8 cellular contexts compared by ENCODE assay signal in the genomic region with DNA sequence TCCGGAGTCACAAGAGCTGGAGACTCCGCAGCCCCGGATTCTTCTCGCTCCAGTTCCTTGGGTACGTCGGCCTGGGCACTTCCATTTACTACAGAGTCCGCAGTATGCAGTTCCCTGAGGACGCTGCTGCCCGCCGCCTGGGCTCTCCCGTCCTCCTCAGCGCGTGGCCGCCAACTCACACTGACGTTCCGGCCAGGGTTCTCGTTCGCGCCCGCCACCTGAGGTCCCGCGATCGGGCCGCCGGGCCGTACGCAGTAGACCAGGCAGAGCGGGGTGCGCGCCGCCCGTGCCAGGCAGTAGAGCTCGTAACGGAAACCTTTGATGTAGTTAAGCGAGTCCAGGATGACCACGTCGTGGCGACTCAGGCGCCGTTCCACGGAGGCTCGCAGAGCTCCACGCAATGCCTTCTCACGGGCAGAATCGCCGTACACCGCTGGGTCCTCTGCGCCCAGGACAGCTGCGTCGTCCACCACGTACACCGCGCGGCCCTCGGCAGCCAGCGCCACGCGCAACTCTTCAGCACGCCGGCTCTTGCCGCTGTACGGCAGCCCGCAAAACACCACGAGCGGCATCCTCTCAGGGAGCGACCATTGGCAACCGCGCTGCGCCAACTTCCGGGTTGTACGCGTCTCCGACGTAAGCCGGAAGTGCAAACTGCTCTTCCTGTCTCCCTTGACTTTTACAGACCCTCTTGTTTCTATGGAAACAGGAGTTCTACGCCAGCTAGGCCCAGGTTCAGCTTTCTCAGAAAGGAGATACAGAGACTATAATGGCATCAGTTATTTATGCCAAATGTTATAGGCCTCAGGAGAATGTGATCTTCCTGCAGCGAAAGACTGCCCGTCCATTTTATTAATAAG. TPM values are rescaled to one million over a fixed set of nuclear protein-coding genes. Genes with fewer than 3 reads are reported as not detected.
DNase-seq lines count a peak whose midpoint lies in the region; ATAC-seq, FAIRE-seq and TF ChIP-seq lines count a peak whose summit lies in the region.

A gene with protein sequence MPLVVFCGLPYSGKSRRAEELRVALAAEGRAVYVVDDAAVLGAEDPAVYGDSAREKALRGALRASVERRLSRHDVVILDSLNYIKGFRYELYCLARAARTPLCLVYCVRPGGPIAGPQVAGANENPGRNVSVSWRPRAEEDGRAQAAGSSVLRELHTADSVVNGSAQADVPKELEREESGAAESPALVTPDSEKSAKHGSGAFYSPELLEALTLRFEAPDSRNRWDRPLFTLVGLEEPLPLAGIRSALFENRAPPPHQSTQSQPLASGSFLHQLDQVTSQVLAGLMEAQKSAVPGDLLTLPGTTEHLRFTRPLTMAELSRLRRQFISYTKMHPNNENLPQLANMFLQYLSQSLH (minus strand): TSS at position 621 of the 860 bp plus-strand sequence. CDS start 49 bp downstream, at position 572.

- FAIRE-seq in GM12891 (lab: Jason Lieb, UNC), result peak; percentile 96

- TF ChIP-seq POLR2A in GM12891 (IDR thresholded peaks at IDR 0.05; ENCODE audit: low read depth, low read length), result peak; percentile 92

- intact Hi-C loops in cardiac septum (cut with DNase I), result no loop called here

- DNase-seq in GM12891 (ENCODE audit: insufficient read length, low spot score) (peak; percentile 74), NCI-H1436 (lab: John Stamatoyannopoulos, UW) (peak; percentile 91), T follicular helper cell (ENCODE audit: low read depth) (peak; percentile 83), adipocyte (ENCODE audit: low read depth) (peak; percentile 96), cardiac septum (ENCODE audit: low spot score) (peak; percentile 91), pons (ENCODE audit: low spot score) (peak; percentile 90), type B pancreatic cell (ENCODE audit: extremely low spot score, unreplicated experiment) (peak; percentile 83)

- H3K36me3 ChIP-seq in adipocyte (ENCODE audit: control insufficient read depth, insufficient read depth, low read length, severe bottlenecking), result peaks cover 4% of the 10 kb centered on the region

- TF ChIP-seq CTCF in type B pancreatic cell (conservative IDR thresholded peaks at IDR 0.05), result no peak

- H3K36me3 Mint-ChIP-seq in type B pancreatic cell, result peaks cover 7% of the 10 kb centered on the region

- peaks cover 34% of the 10 kb centered on the region for H3K4me1 ChIP-seq in adipocyte (ENCODE audit: control insufficient read depth, insufficient read depth, low read length)

- H3K9ac ChIP-seq in adipocyte (ENCODE audit: low read length), result peak within 1 kb of the TSS; percentile 95

- H3K4me1 Mint-ChIP-seq in type B pancreatic cell (ENCODE audit: unreplicated experiment), result peaks cover 27% of the 10 kb centered on the region

- H3K9me3 ChIP-seq in adipocyte (ENCODE audit: control insufficient read depth, low read length), result no peaks in the 10 kb centered on the region

- no peaks in the 10 kb centered on the region for H3K9me3 Mint-ChIP-seq in type B pancreatic cell

- H3K4me3 Mint-ChIP-seq in type B pancreatic cell, result peak within 1 kb of the TSS; percentile 93

- no peaks in the 10 kb centered on the region for H3K27me3 Mint-ChIP-seq in type B pancreatic cell

- H3K4me3 ChIP-seq in adipocyte (ENCODE audit: low read length), result peak within 1 kb of the TSS; percentile 97

- ATAC-seq in HG02840 (IDR thresholded peaks at IDR 0.05; ENCODE audit: low FRiP score, unreplicated experiment), result peak; percentile 86

- H3K27me3 ChIP-seq in adipocyte (replicated peaks; ENCODE audit: control insufficient read depth, insufficient read depth, low read length), result no peaks in the 10 kb centered on the region

- peak within 1 kb of the TSS; percentile 89 for H3K27ac Mint-ChIP-seq in type B pancreatic cell

TF ChIP-seq in GM12891, 5 proteins besides CTCF, POLR2A, EP300 and RAD21:
- TF ChIP-seq TAF1 (IDR thresholded peaks at IDR 0.05; ENCODE audit: low read depth, low read length) (peak; percentile 82), PAX5 (IDR thresholded peaks at IDR 0.05; ENCODE audit: insufficient read depth, low read length, severe bottlenecking) (no peak), POU2F2 (IDR thresholded peaks at IDR 0.05; ENCODE audit: low read depth, low read length) (peak; percentile 58), SPI1 (IDR thresholded peaks at IDR 0.05; ENCODE audit: low read depth, low read length) (peak; percentile 57), POLR2AphosphoS5 (IDR thresholded peaks at IDR 0.05; ENCODE audit: low read depth, low read length) (peak; percentile 94)

RNA-seq across cellular contexts. Expression of the gene that starts here (rescaled TPM):
- 17.5 TPM for polyA plus RNA-seq in GM12891 (2012; ENCODE audit: low read depth, missing spikeins)
- total RNA-seq in cardiac septum, result 3.9 TPM
- 9.6 and 9.9 TPM in 2 replicates for total RNA-seq in type B pancreatic cell (ENCODE audit: low replicate concordance)

Comparison
In these comparisons a context has a peak if more than half of its experiments do, and no peak if none do; other contexts are left out.
1. Peak in every context shown above with its lines: DNase-seq, ATAC-seq and H3K4me3 ChIP-seq.